20 cellular contexts compared by ENCODE assay signal in the genomic region with DNA sequence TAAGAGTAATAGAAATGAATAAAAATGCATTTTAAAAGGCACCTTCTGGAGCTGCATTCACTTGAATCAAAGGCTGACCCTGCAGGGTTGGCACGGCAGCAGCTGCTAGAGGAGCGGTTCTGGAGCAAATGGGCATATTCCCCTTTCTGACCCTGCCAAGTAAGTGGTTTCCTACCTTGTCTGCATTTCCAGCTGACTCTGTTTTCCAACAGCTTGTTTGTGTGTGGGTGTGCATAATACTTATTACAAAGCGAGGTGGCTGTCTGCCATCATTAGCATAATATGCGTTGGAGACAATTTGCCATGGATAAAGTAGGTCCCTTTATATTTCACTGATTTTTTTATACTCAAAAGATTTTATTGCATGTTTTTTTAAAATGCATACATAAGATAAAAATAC. TPM values are rescaled to one million over a fixed set of nuclear protein-coding genes. Genes with fewer than 3 reads are reported as not detected.
"Had no signal": no experiment of that assay in that cellular context is flagged by ENCODE, and none has a peak within 500 bp of the region (broad histone marks: within the 10 kb centered on the region; RNA-seq: fewer than 3 reads in every experiment).

No MANE protein-coding gene starts in this region.

- DNase-seq: activated CD4-positive, alpha-beta T cell treated with anti-CD3 and anti-CD28 coated beads, Interleukin-2, amount 10 ng/mL, durations not matched to agents 24 days and 14 days; activated CD4-positive, CD25-positive, alpha-beta regulatory T cell; activated CD8-positive, alpha-beta memory T cell treated with anti-CD3 and anti-CD28 coated beads, Interleukin-2, amount 50 U/mL, for 4 hours; activated CD8-positive, alpha-beta T cell treated with anti-CD3 and anti-CD28 coated beads, Interleukin-2, amount 10 ng/mL, durations not matched to agents 7 days and 5 days; activated gamma-delta T cell; activated T-cell treated with anti-CD3 and anti-CD28 coated beads, Interleukin-2, amount 50 U/mL, for 48 hours; amniotic stem cell; cortex of kidney; effector memory CD8-positive, alpha-beta T cell; hypothalamus; kidney; sigmoid colon; stimulated activated CD4-positive, alpha-beta T cell treated with anti-CD3 and anti-CD28 coated beads, Interleukin-2, amount 100 ng/mL, for 48 hours; SW 1271; uterus had no signal

- H3K9me3 ChIP-seq: sigmoid colon, uterus had no signal

- H3K4me1 ChIP-seq: sigmoid colon, uterus had no signal

- H3K27me3 ChIP-seq: sigmoid colon, tibial nerve, uterus had no signal

- H3K4me3 ChIP-seq: sigmoid colon, uterus had no signal

- FAIRE-seq: kidney had no signal

- ATAC-seq: activated naive CD4-positive, alpha-beta T cell treated with anti-CD3 and anti-CD28 coated beads, Interleukin-2, amount 50 U/mL, for 72 hours; effector memory CD8-positive, alpha-beta T cell; stimulated activated memory B cell treated with anti-CD40 and anti-IgM and Interleukin-4, amounts not matched to agents 10 μg/mL and 1 μg/mL and 100 μg/mL, for 72 hours had no signal

- H3K36me3 ChIP-seq: sigmoid colon, tibial nerve, uterus had no signal

- H3K27ac ChIP-seq: epithelial cell of prostate, sigmoid colon, tibial nerve, uterus had no signal

RNA-seq across cellular contexts. Expression of gene TTN, which starts 21.3 kb away (rescaled TPM):
- total RNA-seq: osteocyte had no signal
